Comparison of ENCODE assay signal across 1 cellular context in genomic region chr2:19860022-19860421, GRCh38.
A peak's percentile ranks its signal among the peaks of the same experiment; 100 is the strongest.
TF ChIP-seq lines count a peak whose summit lies in the region.

No MANE protein-coding gene starts in this region.

TF ChIP-seq in IMR-90, 13 proteins besides CTCF, POLR2A, EP300 and RAD21:
- TF ChIP-seq CEBPB (IDR thresholded peaks at IDR 0.05; ENCODE audit: low read depth, low read length) (peak; percentile 61), CHD1 (IDR thresholded peaks at IDR 0.05; ENCODE audit: low read depth, low read length) (no peak)
TF ChIP-seq in IMR-90: peak in this region for 1.
